Comparison of ENCODE assay signal across 8 cellular contexts in the genomic region with DNA sequence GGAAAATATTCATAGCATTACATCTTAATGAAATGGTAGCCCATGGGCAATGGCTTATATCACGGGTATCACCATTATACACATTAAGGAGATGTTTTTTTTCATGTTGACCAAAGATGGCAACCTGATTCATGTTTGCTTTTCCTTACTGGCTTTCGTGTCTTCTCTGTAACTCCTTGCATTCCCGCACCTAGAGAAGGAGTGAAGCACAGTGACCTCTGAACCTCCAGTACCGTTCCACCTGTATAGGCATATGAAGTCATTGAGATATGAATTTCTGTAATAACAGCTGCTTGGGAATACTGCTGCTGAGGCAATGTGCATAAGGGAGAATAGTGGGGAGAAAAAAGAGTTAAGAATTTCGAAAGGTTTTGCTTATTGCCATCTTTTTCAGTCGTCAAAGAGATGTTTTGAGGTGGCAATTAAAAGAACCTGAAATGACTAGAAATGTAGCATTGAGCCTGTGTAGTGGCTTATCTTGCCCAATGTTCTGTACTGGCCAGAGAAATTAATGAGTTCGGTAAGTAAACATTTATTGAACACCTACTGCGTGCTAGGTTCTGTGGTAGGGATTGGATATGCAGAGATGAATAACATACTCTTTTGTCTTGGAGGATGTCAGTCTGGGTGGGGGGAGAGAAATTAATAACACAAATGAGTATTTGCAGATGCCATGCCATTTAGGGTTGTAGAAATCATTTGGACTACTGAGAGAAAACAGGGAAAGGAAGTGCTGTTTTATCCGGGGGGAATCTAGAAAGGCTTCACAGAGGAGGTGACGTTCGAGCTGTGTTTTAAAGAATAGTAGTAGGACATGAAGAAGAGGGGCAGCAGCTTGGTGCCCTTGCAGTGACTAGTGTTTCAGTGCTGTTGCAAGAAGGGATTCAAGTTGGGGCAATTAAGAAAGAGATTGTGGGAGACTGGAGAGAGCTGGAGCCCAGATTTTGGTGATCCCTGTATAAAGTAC. TPM values are rescaled to one million over a fixed set of nuclear protein-coding genes. Genes with fewer than 3 reads are reported as not detected.
DNase-seq lines count a peak whose midpoint lies in the region; ATAC-seq and TF ChIP-seq lines count a peak whose summit lies in the region.

No MANE protein-coding gene starts in this region.

- TF ChIP-seq CTCF in GM23338 (conservative IDR thresholded peaks at IDR 0.05; ENCODE audit: low read depth in 2 of 2) (no peak), RWPE2 (IDR thresholded peaks at IDR 0.05; ENCODE audit: poor library complexity, severe bottlenecking) (no peak), esophagus muscularis mucosa (IDR thresholded peaks at IDR 0.05) (no peak), sigmoid colon (IDR thresholded peaks at IDR 0.05) (no peak), GM13976 (IDR thresholded peaks at IDR 0.05; ENCODE audit: borderline replicate concordance, control extremely low read depth, extremely low read depth, insufficient read depth, missing control alignments) (no peak)

- peak; percentile 44 for DNase-seq in GM23338 (ENCODE audit: low spot score)
- no peak for DNase-seq in RWPE2 (ENCODE audit: low spot score)
- no peak for DNase-seq in esophagus muscularis mucosa (ENCODE audit: extremely low spot score)
- no peak for DNase-seq in sigmoid colon
- DNase-seq in GM13976 (ENCODE audit: low spot score), result no peak
- DNase-seq in NCI-H226, result no peak

- peak overlapping the region; percentile 95 for H3K4me2 ChIP-seq in GM23338

- intact Hi-C loops in esophagus muscularis mucosa (cut with DNase I), result no loop called here
- intact Hi-C loops in sigmoid colon (cut with DNase I), result loop anchor here (5.0 kb wide), 1 partner anchor 443 kb away; no protein-coding TSS in a partner anchor

- H3K4me1 ChIP-seq in GM23338 (ENCODE audit: insufficient read depth), result peaks cover 50% of the 10 kb centered on the region
- peaks cover 45% of the 10 kb centered on the region for H3K4me1 ChIP-seq in RWPE2 (ENCODE audit: insufficient read depth, poor library complexity, severe bottlenecking)
- H3K4me1 ChIP-seq in esophagus muscularis mucosa, result peaks cover 68 to 79% (median 74%) of the 10 kb centered on the region in 4 donors
- H3K4me1 ChIP-seq in sigmoid colon, result peaks cover 0 to 70% (median 55%) of the 10 kb centered on the region in 4 donors

- H3K36me3 ChIP-seq in GM23338 (ENCODE audit: insufficient read depth) (peaks cover 5% of the 10 kb centered on the region; the same call in 1 of the 2 replicates), RWPE2 (ENCODE audit: low read depth) (peaks cover 46% of the 10 kb centered on the region), esophagus muscularis mucosa (peaks cover 0 to 14% (median 8%) of the 10 kb centered on the region in 4 donors), sigmoid colon (peaks cover 0 to 11% (median 2%) of the 10 kb centered on the region in 4 donors)

- H3K36me3 Mint-ChIP-seq in GM23338 (ENCODE audit: low read depth), result peaks cover 20% of the 10 kb centered on the region

- peaks cover 68% of the 10 kb centered on the region for H3K79me2 ChIP-seq in GM23338 (replicated peaks; ENCODE audit: insufficient read depth)

- H4K20me1 ChIP-seq in GM23338 (replicated peaks; ENCODE audit: insufficient read depth), result peaks cover 38% of the 10 kb centered on the region

- H3K9me3 ChIP-seq in RWPE2 (ENCODE audit: severe bottlenecking) (no peaks in the 10 kb centered on the region), esophagus muscularis mucosa (no peaks in the 10 kb centered on the region), sigmoid colon (no peaks in the 10 kb centered on the region)

- H2AFZ ChIP-seq in GM23338, result no peak overlapping the region

- H3K9me2 ChIP-seq in GM23338 (ENCODE audit: insufficient read depth), result no peaks in the 10 kb centered on the region

- peak overlapping the region; percentile 95 for H3K4me3 ChIP-seq in GM23338
- peak overlapping the region; percentile 77 for H3K4me3 ChIP-seq in RWPE2 (ENCODE audit: severe bottlenecking)
- H3K4me3 ChIP-seq in esophagus muscularis mucosa, result peak overlapping the region; percentile 91 to 98 (median 95)
- peak overlapping the region; percentile 68 to 92 (median 80) for H3K4me3 ChIP-seq in sigmoid colon

- ATAC-seq in GM23338 (no peak), RWPE2 (ENCODE audit: low read depth) (no peak), HG02588 (IDR thresholded peaks at IDR 0.05; ENCODE audit: unreplicated experiment) (no peak), GM19351 (IDR thresholded peaks at IDR 0.05; ENCODE audit: unreplicated experiment) (no peak)

- H3K9me3 Mint-ChIP-seq in GM23338, result peaks cover 7% of the 10 kb centered on the region; the same call in 2 of the 3 replicates

- TF ChIP-seq EP300 in esophagus muscularis mucosa (IDR thresholded peaks at IDR 0.05) (no peak), sigmoid colon (IDR thresholded peaks at IDR 0.05) (no peak)

- H3K4me1 Mint-ChIP-seq in GM23338, result peaks cover 53% of the 10 kb centered on the region

- H3K27me3 Mint-ChIP-seq in GM23338 (ENCODE audit: insufficient read depth, low read depth, poor library complexity), result peaks cover 6% of the 10 kb centered on the region

- TF ChIP-seq POLR2A in esophagus muscularis mucosa (IDR thresholded peaks at IDR 0.05; ENCODE audit: low read depth) (no peak), sigmoid colon (IDR thresholded peaks at IDR 0.05) (no peak)

- H3F3A ChIP-seq in GM23338 (replicated peaks; ENCODE audit: low read depth), result peaks cover 22% of the 10 kb centered on the region; the same call in 1 of the 2 replicates

- WGBS in esophagus muscularis mucosa, result 30% methylated on average over 11 of the region's 11 CpGs
- 22 to 51% methylated on average over 11 of the region's 11 CpGs for WGBS in sigmoid colon, 2 donors

- H3K27me3 ChIP-seq in GM23338 (ENCODE audit: insufficient read depth) (no peaks in the 10 kb centered on the region), RWPE2 (ENCODE audit: insufficient read depth, poor library complexity, severe bottlenecking) (no peaks in the 10 kb centered on the region), esophagus muscularis mucosa (no peaks in the 10 kb centered on the region), sigmoid colon (no peaks in the 10 kb centered on the region)

- H3K27ac Mint-ChIP-seq in GM23338, result no peak overlapping the region

- in situ Hi-C loops in GM13976 (cut with MboI; ENCODE audit: low sequenced_read_pairs, unreplicated experiment), result no loop called here

- no peak overlapping the region for H3K27ac ChIP-seq in GM23338 (ENCODE audit: low read depth)
- peak overlapping the region; percentile 98 for H3K27ac ChIP-seq in RWPE2 (ENCODE audit: poor library complexity, severe bottlenecking)
- peak overlapping the region; percentile 96 to 99 (median 98) for H3K27ac ChIP-seq in esophagus muscularis mucosa (replicated peaks in 1 of 4)
- peak overlapping the region; percentile 98 to 99 (median 98) for H3K27ac ChIP-seq in sigmoid colon

- peak overlapping the region; percentile 98 for H3K4me3 Mint-ChIP-seq in GM23338

TF ChIP-seq in GM23338, 12 proteins besides CTCF, POLR2A, EP300 and RAD21 (continues in another document):
- TF ChIP-seq ZNF114 (CRISPR knock-in tag; IDR thresholded peaks at IDR 0.05), result no peak
- TF ChIP-seq, protein P1, sequence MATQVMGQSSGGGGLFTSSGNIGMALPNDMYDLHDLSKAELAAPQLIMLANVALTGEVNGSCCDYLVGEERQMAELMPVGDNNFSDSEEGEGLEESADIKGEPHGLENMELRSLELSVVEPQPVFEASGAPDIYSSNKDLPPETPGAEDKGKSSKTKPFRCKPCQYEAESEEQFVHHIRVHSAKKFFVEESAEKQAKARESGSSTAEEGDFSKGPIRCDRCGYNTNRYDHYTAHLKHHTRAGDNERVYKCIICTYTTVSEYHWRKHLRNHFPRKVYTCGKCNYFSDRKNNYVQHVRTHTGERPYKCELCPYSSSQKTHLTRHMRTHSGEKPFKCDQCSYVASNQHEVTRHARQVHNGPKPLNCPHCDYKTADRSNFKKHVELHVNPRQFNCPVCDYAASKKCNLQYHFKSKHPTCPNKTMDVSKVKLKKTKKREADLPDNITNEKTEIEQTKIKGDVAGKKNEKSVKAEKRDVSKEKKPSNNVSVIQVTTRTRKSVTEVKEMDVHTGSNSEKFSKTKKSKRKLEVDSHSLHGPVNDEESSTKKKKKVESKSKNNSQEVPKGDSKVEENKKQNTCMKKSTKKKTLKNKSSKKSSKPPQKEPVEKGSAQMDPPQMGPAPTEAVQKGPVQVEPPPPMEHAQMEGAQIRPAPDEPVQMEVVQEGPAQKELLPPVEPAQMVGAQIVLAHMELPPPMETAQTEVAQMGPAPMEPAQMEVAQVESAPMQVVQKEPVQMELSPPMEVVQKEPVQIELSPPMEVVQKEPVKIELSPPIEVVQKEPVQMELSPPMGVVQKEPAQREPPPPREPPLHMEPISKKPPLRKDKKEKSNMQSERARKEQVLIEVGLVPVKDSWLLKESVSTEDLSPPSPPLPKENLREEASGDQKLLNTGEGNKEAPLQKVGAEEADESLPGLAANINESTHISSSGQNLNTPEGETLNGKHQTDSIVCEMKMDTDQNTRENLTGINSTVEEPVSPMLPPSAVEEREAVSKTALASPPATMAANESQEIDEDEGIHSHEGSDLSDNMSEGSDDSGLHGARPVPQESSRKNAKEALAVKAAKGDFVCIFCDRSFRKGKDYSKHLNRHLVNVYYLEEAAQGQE (IDR thresholded peaks at IDR 0.05; ENCODE audit: unreplicated experiment), result no peak
- no peak for TF ChIP-seq EZH2 (IDR thresholded peaks at IDR 0.05; ENCODE audit: low read depth, unreplicated experiment)
- no peak for TF ChIP-seq STAT1 (IDR thresholded peaks at IDR 0.05; ENCODE audit: unreplicated experiment)
- TF ChIP-seq EZH2phosphoT487 (IDR thresholded peaks at IDR 0.05; ENCODE audit: unreplicated experiment), result no peak
- TF ChIP-seq, protein P2, sequence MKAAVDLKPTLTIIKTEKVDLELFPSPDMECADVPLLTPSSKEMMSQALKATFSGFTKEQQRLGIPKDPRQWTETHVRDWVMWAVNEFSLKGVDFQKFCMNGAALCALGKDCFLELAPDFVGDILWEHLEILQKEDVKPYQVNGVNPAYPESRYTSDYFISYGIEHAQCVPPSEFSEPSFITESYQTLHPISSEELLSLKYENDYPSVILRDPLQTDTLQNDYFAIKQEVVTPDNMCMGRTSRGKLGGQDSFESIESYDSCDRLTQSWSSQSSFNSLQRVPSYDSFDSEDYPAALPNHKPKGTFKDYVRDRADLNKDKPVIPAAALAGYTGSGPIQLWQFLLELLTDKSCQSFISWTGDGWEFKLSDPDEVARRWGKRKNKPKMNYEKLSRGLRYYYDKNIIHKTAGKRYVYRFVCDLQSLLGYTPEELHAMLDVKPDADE (IDR thresholded peaks at IDR 0.05), result no peak
- TF ChIP-seq JUNB (IDR thresholded peaks at IDR 0.05; ENCODE audit: unreplicated experiment), result no peak

RNA-seq across cellular contexts. Expression of a gene that starts 2.5 kb away (rescaled TPM):
- total RNA-seq in GM23338 (2014; rRNA removed; shearing (Covaris generic)), result 82.0 and 82.4 TPM in 2 replicates
- polyA plus RNA-seq in GM23338 (2016; fragmentation: Nextera tagmentation; extraction: Ambion mirVana) (11.6 and 13.0 TPM in 2 replicates), sigmoid colon (10 to 100 TPM; 11.4 to 12.9 (median 11.6) TPM)
- total RNA-seq in esophagus muscularis mucosa (10 to 100 TPM; 53.1 to 71.5 (median 56.5) TPM), sigmoid colon (10 to 100 TPM; 54.7 to 64.2 (median 62.8) TPM)

RNA-seq across cellular contexts. Expression of a gene that starts 50.5 kb away (rescaled TPM):
- 69.5 and 87.4 TPM in 2 replicates for total RNA-seq in GM23338 (2014; rRNA removed; shearing (Covaris generic))
- polyA plus RNA-seq in GM23338 (2016; fragmentation: Nextera tagmentation; extraction: Ambion mirVana) (20.0 and 20.7 TPM in 2 replicates), sigmoid colon (10 to 100 TPM in 1 of 3 donors, 1 to 10 TPM in 2; 5.4 to 43.3 (median 7.2) TPM)
- total RNA-seq in esophagus muscularis mucosa (10 to 100 TPM; 13.4 to 18.2 (median 16.1) TPM), sigmoid colon (10 to 100 TPM in 3 of 4 donors, 1 to 10 TPM in 1; 9.3 to 17.4 (median 12.7) TPM)
